Comparison of ENCODE assay signal across 8 cellular contexts in the genomic region with DNA sequence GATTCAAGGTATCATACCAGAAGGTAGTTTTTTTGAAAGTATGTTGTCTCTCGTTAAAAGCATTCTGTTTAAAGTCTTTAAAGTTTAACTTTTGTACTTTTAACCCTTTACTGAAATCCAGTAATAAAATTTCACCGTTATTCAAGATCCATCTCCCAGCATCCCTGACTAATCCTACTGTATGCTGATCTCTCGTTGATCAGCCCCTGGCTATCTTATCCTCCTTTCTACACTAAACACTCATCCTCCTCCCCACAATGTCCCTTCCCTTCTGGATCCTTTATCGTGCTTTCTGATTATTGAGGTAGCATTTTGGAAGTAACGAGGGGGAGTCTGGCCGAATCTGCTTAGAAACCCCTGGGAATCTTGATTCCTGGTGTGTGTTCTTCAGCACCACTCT.
A peak's percentile ranks its signal among the peaks of the same experiment; 100 is the strongest.
DNase-seq lines count a peak whose midpoint lies in the region; ATAC-seq and TF ChIP-seq lines count a peak whose summit lies in the region.

No MANE protein-coding gene starts in this region.

- H3K36me3 ChIP-seq in iPS DF 6.9 (ENCODE audit: control insufficient read depth, insufficient read depth, low read length), result no peaks in the 10 kb centered on the region

- peak overlapping the region; percentile 100 for H3K27ac Mint-ChIP-seq in stimulated activated effector memory CD8-positive, alpha-beta T cell treated with anti-CD3 and anti-CD28 coated beads, Interleukin-12 subunit alpha, Interleukin-12 subunit beta, amount 100 ng/mL, for 72 hours

- no peaks in the 10 kb centered on the region for H3K9me3 Mint-ChIP-seq in stimulated activated effector memory CD8-positive, alpha-beta T cell treated with anti-CD3 and anti-CD28 coated beads, Interleukin-12 subunit alpha, Interleukin-12 subunit beta, amount 100 ng/mL, for 72 hours

- WGBS in iPS DF 6.9 (ENCODE audit: insufficient coverage, insufficient read length), result no CpG with 5 or more reads among the region's 6 CpGs

- H3K4me3 ChIP-seq in iPS DF 6.9 (ENCODE audit: low read length), result peak overlapping the region; percentile 47; the same call in 1 of the 2 replicates

- H3K36me3 Mint-ChIP-seq in stimulated activated effector memory CD8-positive, alpha-beta T cell treated with anti-CD3 and anti-CD28 coated beads, Interleukin-12 subunit alpha, Interleukin-12 subunit beta, amount 100 ng/mL, for 72 hours, result peaks cover 63% of the 10 kb centered on the region

- no peak for TF ChIP-seq CTCF in VCaP (conservative IDR thresholded peaks at IDR 0.05)

- H3K4me1 ChIP-seq in iPS DF 6.9 (ENCODE audit: control insufficient read depth, insufficient read depth, low read length), result 0 out of 2 replicates have a peak, but pooled peaks cover 2% of the 10 kb centered on the region

- H3K4me1 Mint-ChIP-seq in stimulated activated effector memory CD8-positive, alpha-beta T cell treated with anti-CD3 and anti-CD28 coated beads, Interleukin-12 subunit alpha, Interleukin-12 subunit beta, amount 100 ng/mL, for 72 hours, result peaks cover 62% of the 10 kb centered on the region

- peak; percentile 19 for DNase-seq in NCI-H2171 treated with DMSO at 0.1 percent for 48 hours (lab: John Stamatoyannopoulos, UW)
- DNase-seq in NCI-H2171 (lab: John Stamatoyannopoulos, UW), result no peak
- DNase-seq in iPS DF 6.9 (ENCODE audit: low read depth, low spot score), result no peak
- DNase-seq in stimulated activated effector memory CD8-positive, alpha-beta T cell treated with anti-CD3 and anti-CD28 coated beads, Interleukin-12 subunit alpha, Interleukin-12 subunit beta, amount 100 ng/mL, for 72 hours (ENCODE audit: low spot score in 2 of 2), result no peak
- no peak for DNase-seq in NCI-H510A (lab: John Stamatoyannopoulos, UW)
- DNase-seq in dedifferentiated amniotic fluid mesenchymal stem cell (ENCODE audit: extremely low spot score), result no peak

- ATAC-seq in stimulated activated effector memory CD8-positive, alpha-beta T cell treated with anti-CD3 and anti-CD28 coated beads, Interleukin-12 subunit alpha, Interleukin-12 subunit beta, amount 100 ng/mL, for 72 hours, result no peak
- no peak for ATAC-seq in HG02840 (IDR thresholded peaks at IDR 0.05; ENCODE audit: low FRiP score, unreplicated experiment)

- no peaks in the 10 kb centered on the region for H3K27me3 ChIP-seq in iPS DF 6.9 (ENCODE audit: control insufficient read depth, insufficient read depth, low read length)

- H3K27ac ChIP-seq in VCaP, result peak overlapping the region; percentile 92
- H3K27ac ChIP-seq in iPS DF 6.9 (ENCODE audit: low read length), result no peak overlapping the region

- H3K4me3 Mint-ChIP-seq in stimulated activated effector memory CD8-positive, alpha-beta T cell treated with anti-CD3 and anti-CD28 coated beads, Interleukin-12 subunit alpha, Interleukin-12 subunit beta, amount 100 ng/mL, for 72 hours, result peak overlapping the region; percentile 98

- H3K9me3 ChIP-seq in iPS DF 6.9 (ENCODE audit: control insufficient read depth, insufficient read depth, low read length), result no peaks in the 10 kb centered on the region
